28 cellular contexts compared by ENCODE assay signal in genomic region chr22:45470871-45471270, GRCh38. TPM values are rescaled to one million over a fixed set of nuclear protein-coding genes. Genes with fewer than 3 reads are reported as not detected.
DNase-seq lines count a peak whose midpoint lies in the region; ATAC-seq and TF ChIP-seq lines count a peak whose summit lies in the region.
"Had no signal": no experiment of that assay in that cellular context is flagged by ENCODE, and none has a peak within 500 bp of the region (broad histone marks: within the 10 kb centered on the region; RNA-seq: fewer than 3 reads in every experiment).

No MANE protein-coding gene starts in this region.

- no peak for TF ChIP-seq POLR2A in esophagus squamous epithelium (IDR thresholded peaks at IDR 0.05)
- TF ChIP-seq POLR2A in heart left ventricle (IDR thresholded peaks at IDR 0.05) = no peak

- TF ChIP-seq CTCF in esophagus squamous epithelium (IDR thresholded peaks at IDR 0.05) (no peak), heart left ventricle (IDR thresholded peaks at IDR 0.05) (no peak), right atrium auricular region (IDR thresholded peaks at IDR 0.05) (no peak)

- no peak overlapping the region for H3K4me3 ChIP-seq in esophagus squamous epithelium
- H3K4me3 ChIP-seq in heart left ventricle = no peak overlapping the region
- H3K4me3 ChIP-seq in right atrium auricular region = no peak overlapping the region
- H3K4me3 ChIP-seq: adrenal gland, colonic mucosa, heart right ventricle, smooth muscle cell, stomach, upper lobe of right lung had no signal

- DNase-seq in NCI-H2171 treated with DMSO at 0.1 percent for 48 hours (lab: John Stamatoyannopoulos, UW) (peak; percentile 18), NCI-H2171 (lab: John Stamatoyannopoulos, UW) (no peak), esophagus squamous epithelium (lab: John Stamatoyannopoulos, UW) (no peak), posterior vena cava (ENCODE audit: low spot score) (peak; percentile 56), heart left ventricle (no peak), UCSD-AML1 (lab: John Stamatoyannopoulos, UW; ENCODE audit: unreplicated experiment) (no peak), KBM-7 (no peak), right atrium auricular region (ENCODE audit: low spot score) (no peak)
- DNase-seq: 8988T; activated CD4-positive, alpha-beta T cell treated with anti-CD3 and anti-CD28 coated beads, Interleukin-2, amount 10 ng/mL, durations not matched to agents 24 days and 14 days; activated naive CD4-positive, alpha-beta T cell treated with Interleukin-2 at 50 U/mL for 16 hours; activated T-cell treated with anti-CD3 and anti-CD28 coated beads, Interleukin-2, amount 50 U/mL, for 4 hours; adrenal gland; colonic mucosa; effector memory CD4-positive, alpha-beta T cell; heart right ventricle; NCI-H1048; NCI-H1694 treated with DMSO at 0.1 percent for 48 hours; NCI-H524 treated with DMSO at 0.1 percent for 48 hours; SIG-M5; stimulated activated CD4-positive, alpha-beta T cell treated with anti-CD3 and anti-CD28 coated beads, Interleukin-2, amount 100 ng/mL, for 24 hours; stomach; upper lobe of right lung had no signal

- peak overlapping the region; percentile 37 to 83 (median 74) for H3K27ac ChIP-seq in esophagus squamous epithelium
- no peak overlapping the region for H3K27ac ChIP-seq in heart left ventricle
- H3K27ac ChIP-seq in right atrium auricular region = no peak overlapping the region
- H3K27ac ChIP-seq: colonic mucosa had no signal

- intact Hi-C loops in esophagus squamous epithelium (cut with DNase I) (no loop called here), posterior vena cava (cut with DNase I) (no loop called here), heart left ventricle (cut with DNase I) (no loop called here)

- H3K4me1 ChIP-seq in esophagus squamous epithelium (peaks cover 11 to 54% (median 13%) of the 10 kb centered on the region in 3 donors), heart left ventricle (peaks cover 0 to 29% (median 2%) of the 10 kb centered on the region in 12 donors), right atrium auricular region (peaks cover 0 to 18% of the 10 kb centered on the region in 2 donors)
- H3K4me1 ChIP-seq: adrenal gland, colonic mucosa, stomach, upper lobe of right lung had no signal

- no peak for ATAC-seq in heart left ventricle
- ATAC-seq: activated T-cell treated with anti-CD3 and anti-CD28 coated beads, Interleukin-2, amount 50 U/mL, for 4 hours; heart right ventricle; upper lobe of right lung had no signal

- H3K36me3 ChIP-seq in esophagus squamous epithelium (no peaks in the 10 kb centered on the region), heart left ventricle (no peaks in the 10 kb centered on the region), right atrium auricular region (no peaks in the 10 kb centered on the region)
- H3K36me3 ChIP-seq: adrenal gland, colonic mucosa, heart right ventricle, stomach, upper lobe of right lung had no signal

- no peaks in the 10 kb centered on the region for H3K27me3 ChIP-seq in esophagus squamous epithelium
- no peaks in the 10 kb centered on the region for H3K27me3 ChIP-seq in heart left ventricle
- H3K27me3 ChIP-seq in right atrium auricular region = no peaks in the 10 kb centered on the region
- H3K27me3 ChIP-seq: adrenal gland, colonic mucosa, stomach had no signal

- 75 to 81% methylated on average over 10 to 11 of the region's 11 CpGs for WGBS in esophagus squamous epithelium, 2 donors
- WGBS in heart left ventricle, 4 donors = 79 to 86% (median 80%) methylated on average over 11 of the region's 11 CpGs

- in situ Hi-C loops in KBM-7 (cut with MboI; ENCODE audit: low pct_unique_long_range_greater_than_20kb, low sequenced_read_pairs) = no loop called here

- H3K9me3 ChIP-seq in esophagus squamous epithelium (no peaks in the 10 kb centered on the region), heart left ventricle (peaks cover 0 to 10% (median 0%) of the 10 kb centered on the region in 12 donors), right atrium auricular region (peaks cover 0 to 7% of the 10 kb centered on the region in 2 donors)
- H3K9me3 ChIP-seq: adrenal gland, colonic mucosa, upper lobe of right lung had no signal

RNA-seq across cellular contexts. Expression of gene FBLN1, which starts 31.8 kb away (rescaled TPM):
- total RNA-seq in esophagus squamous epithelium = 100 to 1,000 TPM in 2 of 4 donors, 10 to 100 TPM in 2; 33.7 to 546 (median 86.3) TPM
- total RNA-seq in posterior vena cava = 1,000 to 10,000 TPM in 1 of 2 donors, 100 to 1,000 TPM in 1; 608 to 1,210 TPM
- 100 to 1,000 TPM in 1 of 9 donors, 10 to 100 TPM in 8; 30.0 to 239 (median 50.3) TPM for total RNA-seq in heart left ventricle
- polyA plus RNA-seq in heart left ventricle = 10 to 100 TPM; 22.4 to 36.8 TPM
- total RNA-seq in right atrium auricular region = 100 to 1,000 TPM in 1 of 2 donors, 10 to 100 TPM in 1; 92.8 to 354 TPM
- total RNA-seq: activated CD4-positive, alpha-beta T cell treated with anti-CD3 and anti-CD28 coated beads, Interleukin-2, amount 10 ng/mL, durations not matched to agents 24 days and 14 days; activated CD8-positive, alpha-beta memory T cell treated with anti-CD3 and anti-CD28 coated beads for 36 hours had no signal

RNA-seq across cellular contexts. Expression of gene RIBC2, which starts 57.4 kb away (rescaled TPM):
- total RNA-seq in esophagus squamous epithelium = under 1 TPM in 3 of 4 donors, not detected in 1; 0.19 to 0.76 (median 0.75) TPM
- under 1 TPM in 1 of 2 donors, not detected in 1; 0.42 TPM for total RNA-seq in posterior vena cava
- 1 to 10 TPM in 1 of 9 donors, not detected in 8; 1.0 TPM for total RNA-seq in heart left ventricle
- under 1 TPM in 1 of 2 donors, not detected in 1; 0.07 TPM for polyA plus RNA-seq in heart left ventricle
- not detected for total RNA-seq in right atrium auricular region
- total RNA-seq: upper lobe of right lung had no signal
- polyA plus RNA-seq: CD14-positive monocyte had no signal

RNA-seq across cellular contexts. Expression of gene SMC1B, which starts 57.5 kb away (rescaled TPM):
- total RNA-seq in esophagus squamous epithelium (not detected), posterior vena cava (not detected), heart left ventricle (not detected), right atrium auricular region (not detected)
- polyA plus RNA-seq in heart left ventricle = not detected
- total RNA-seq: adrenal gland, fibroblast of villous mesenchyme, LHCN-M2, smooth muscle cell, stomach, upper lobe of right lung had no signal
- polyA plus RNA-seq: adrenal gland, CD14-positive monocyte, heart right ventricle had no signal

Comparison
In these comparisons a context has a peak if more than half of its experiments do, and no peak if none do; other contexts are left out.
1. DNase-seq: peak in NCI-H2171 treated with DMSO at 0.1 percent for 48 hours (single experiment) and posterior vena cava (single experiment); none in NCI-H2171 (single experiment), esophagus squamous epithelium (single experiment), heart left ventricle (0 of 5), UCSD-AML1 (single experiment), KBM-7 (single experiment) and right atrium auricular region (single experiment).
2. H3K27ac ChIP-seq: peak in esophagus squamous epithelium (4 of 4); none in heart left ventricle (0 of 12) and right atrium auricular region (0 of 2).